Comparison of ENCODE assay signal across 9 cellular contexts in the genomic region with DNA sequence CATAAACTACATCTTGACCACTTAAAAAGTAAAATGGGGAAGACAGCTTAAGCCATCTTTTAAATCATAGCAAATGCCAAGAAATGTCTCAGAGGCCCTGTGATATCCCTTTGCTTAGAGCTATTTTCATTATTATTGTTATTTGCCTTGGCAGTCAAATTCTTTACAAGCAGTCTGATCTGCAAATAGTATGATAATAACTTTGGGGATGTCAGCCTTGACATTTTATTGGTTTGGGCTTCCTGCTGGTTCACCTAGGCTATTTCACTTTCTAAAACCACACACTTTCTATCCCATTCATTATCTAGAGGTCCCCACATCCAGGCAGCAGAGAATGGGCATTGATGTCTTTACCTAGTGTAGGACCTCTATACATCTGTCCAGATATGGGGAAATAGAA.
"Had no signal": no experiment of that assay in that cellular context is flagged by ENCODE, and none has a peak within 500 bp of the region (broad histone marks: within the 10 kb centered on the region; RNA-seq: fewer than 3 reads in every experiment).

No MANE protein-coding gene starts in this region.

- H3K9ac ChIP-seq: GM23248 had no signal

- H3K4me2 ChIP-seq: GM23338 had no signal

- H2AFZ ChIP-seq: GM23248, GM23338 had no signal

- H3K9me3 Mint-ChIP-seq: GM23338, HFFc6 had no signal

- H3K4me3 Mint-ChIP-seq: GM23338, H9, HFFc6 had no signal

- ATAC-seq: GM23338, HCT116 had no signal

- H3K27ac Mint-ChIP-seq: GM23338, H9, HFFc6 had no signal

- H3K36me3 ChIP-seq: HAP-1 had no signal

- H3K4me3 ChIP-seq: GM23248, GM23338, HAP-1 had no signal

- H3K4me1 Mint-ChIP-seq: GM23338, H9 had no signal

- H3K9me3 ChIP-seq: HAP-1 had no signal

- H3K4me1 ChIP-seq: HAP-1 had no signal

- DNase-seq: GM23248, GOT3, H7, H9, HCEC 1CT, HFFc6 had no signal

- H3K27ac ChIP-seq: GM23248 had no signal
